In the genomic region with DNA sequence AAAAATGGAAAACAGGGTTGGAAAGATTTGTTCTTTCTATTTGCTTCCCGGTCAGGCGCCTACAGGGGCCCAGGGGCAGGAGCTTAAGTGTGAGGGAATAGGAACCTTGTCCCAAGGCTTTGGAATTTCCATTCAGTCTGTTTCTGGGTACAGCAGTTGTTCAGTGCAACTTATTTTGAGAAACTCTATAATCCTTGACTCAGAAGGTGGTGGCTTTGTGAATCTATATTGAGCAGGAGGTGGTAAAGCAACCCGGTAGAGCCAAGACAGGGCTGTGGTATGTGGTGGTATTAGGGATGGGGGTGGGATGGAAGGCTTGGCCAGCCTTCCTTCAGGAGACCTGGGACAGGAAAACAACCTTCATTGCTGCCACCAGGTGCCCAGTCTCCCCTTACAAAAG, we compare ENCODE assay signal across 28 cellular contexts. TPM values are rescaled to one million over a fixed set of nuclear protein-coding genes. Genes with fewer than 3 reads are reported as not detected.
"Had no signal": no experiment of that assay in that cellular context is flagged by ENCODE, and none has a peak within 500 bp of the region (broad histone marks: within the 10 kb centered on the region; RNA-seq: fewer than 3 reads in every experiment).

No MANE protein-coding gene starts in this region.

- H3K4me3 Mint-ChIP-seq: activated B cell treated with CpG ODN at 0.5 μM for 24 hours; activated CD8-positive, alpha-beta T cell treated with anti-CD3 and anti-CD28 coated beads for 36 hours; activated naive CD8-positive, alpha-beta T cell; activated T-cell treated with anti-CD3 and anti-CD28 coated beads, Interleukin-2, amount 50 U/mL, for 4 hours; activated T-helper 17 cell treated with anti-CD3 and anti-CD28 coated beads, Interleukin-2, amount 50 U/mL, for 72 hours; T-cell had no signal

- H3K4me1 Mint-ChIP-seq: activated B cell treated with CpG ODN at 0.5 μM for 24 hours had no signal

- H3K27me3 ChIP-seq: colonic mucosa, foreskin keratinocyte, gastrocnemius medialis had no signal

- H3K9me3 Mint-ChIP-seq: activated B cell treated with CpG ODN at 0.5 μM for 24 hours; activated CD8-positive, alpha-beta T cell treated with anti-CD3 and anti-CD28 coated beads for 36 hours; activated T-cell treated with anti-CD3 and anti-CD28 coated beads, Interleukin-2, amount 50 U/mL, for 4 hours; activated T-helper 17 cell treated with anti-CD3 and anti-CD28 coated beads, Interleukin-2, amount 50 U/mL, for 72 hours; T-cell had no signal

- H3K27ac ChIP-seq: colonic mucosa, foreskin keratinocyte, gastrocnemius medialis, WERI-Rb-1 had no signal

- DNase-seq: activated B cell treated with CpG ODN at 0.5 μM for 24 hours; activated CD4-positive, alpha-beta T cell treated with anti-CD3 and anti-CD28 coated beads for 48 hours; activated CD4-positive, alpha-beta T cell treated with anti-CD3 and anti-CD28 coated beads, Interleukin-2, amount 50 U/mL, for 1 hour; activated CD4-positive, alpha-beta T cell treated with anti-CD3 and anti-CD28 coated beads, Interleukin-2, amount 50 U/mL, for 48 hours; activated CD8-positive, alpha-beta memory T cell treated with anti-CD3 and anti-CD28 coated beads for 24 hours; activated CD8-positive, alpha-beta T cell treated with anti-CD3 and anti-CD28 coated beads for 36 hours; activated effector memory CD4-positive, alpha-beta T cell treated with Interleukin-2 at 50 U/mL for 16 hours; activated gamma-delta T cell treated with Interleukin-2 at 50 U/mL for 16 hours; activated naive CD4-positive, alpha-beta T cell treated with anti-CD3 and anti-CD28 coated beads, Interleukin-2, amount 50 U/mL, for 16 hours; activated naive CD4-positive, alpha-beta T cell treated with Interleukin-2 at 50 U/mL for 16 hours; activated T-cell treated with anti-CD3 and anti-CD28 coated beads, Interleukin-2, amount 50 U/mL, for 4 hours; amniotic stem cell; anterior cingulate cortex; central memory CD4-positive, alpha-beta T cell; cerebellar nuclear complex; colonic mucosa; effector CD8-positive, alpha-beta T cell; foreskin keratinocyte; gastrocnemius medialis; glutamatergic neuron; SW 1271; T-cell; T-helper 2 cell; WERI-Rb-1 had no signal

- H3K27ac Mint-ChIP-seq: activated B cell treated with CpG ODN at 0.5 μM for 24 hours; activated CD8-positive, alpha-beta T cell treated with anti-CD3 and anti-CD28 coated beads for 36 hours; activated naive CD8-positive, alpha-beta T cell; activated T-helper 17 cell treated with anti-CD3 and anti-CD28 coated beads, Interleukin-2, amount 50 U/mL, for 72 hours; T-cell had no signal

- ATAC-seq: activated CD4-positive, CD25-positive, alpha-beta regulatory T cell treated with anti-CD3 and anti-CD28 coated beads, Interleukin-2, amount 50 U/mL, for 24 hours; activated CD8-positive, alpha-beta T cell treated with anti-CD3 and anti-CD28 coated beads for 36 hours; activated T-cell treated with anti-CD3 and anti-CD28 coated beads, Interleukin-2, amount 50 U/mL, for 4 hours; activated T-helper 17 cell treated with anti-CD3 and anti-CD28 coated beads, Interleukin-2, amount 50 U/mL, for 72 hours; esophagus mucosa; foreskin keratinocyte; gastrocnemius medialis; T-cell had no signal

- H3K4me1 ChIP-seq: colonic mucosa, foreskin keratinocyte, gastrocnemius medialis had no signal

- H3K4me3 ChIP-seq: colonic mucosa, gastrocnemius medialis had no signal

- H3K27me3 Mint-ChIP-seq: activated CD8-positive, alpha-beta T cell treated with anti-CD3 and anti-CD28 coated beads for 36 hours; activated naive CD8-positive, alpha-beta T cell; activated T-helper 17 cell treated with anti-CD3 and anti-CD28 coated beads, Interleukin-2, amount 50 U/mL, for 72 hours; T-cell had no signal

- H3K36me3 ChIP-seq: colonic mucosa, gastrocnemius medialis, WERI-Rb-1 had no signal

- H3K36me3 Mint-ChIP-seq: activated naive CD8-positive, alpha-beta T cell; T-cell had no signal

- H3K9me3 ChIP-seq: colonic mucosa, gastrocnemius medialis had no signal

RNA-seq across cellular contexts. Expression of gene GJA5, which starts 20.0 kb away (rescaled TPM):
- total RNA-seq: activated B cell treated with CpG ODN at 0.5 μM for 24 hours; activated CD8-positive, alpha-beta T cell treated with anti-CD3 and anti-CD28 coated beads for 36 hours; activated T-cell treated with anti-CD3 and anti-CD28 coated beads, Interleukin-2, amount 50 U/mL, for 4 hours; activated T-helper 17 cell treated with anti-CD3 and anti-CD28 coated beads, Interleukin-2, amount 50 U/mL, for 72 hours; T-cell had no signal
